In the genomic region with DNA sequence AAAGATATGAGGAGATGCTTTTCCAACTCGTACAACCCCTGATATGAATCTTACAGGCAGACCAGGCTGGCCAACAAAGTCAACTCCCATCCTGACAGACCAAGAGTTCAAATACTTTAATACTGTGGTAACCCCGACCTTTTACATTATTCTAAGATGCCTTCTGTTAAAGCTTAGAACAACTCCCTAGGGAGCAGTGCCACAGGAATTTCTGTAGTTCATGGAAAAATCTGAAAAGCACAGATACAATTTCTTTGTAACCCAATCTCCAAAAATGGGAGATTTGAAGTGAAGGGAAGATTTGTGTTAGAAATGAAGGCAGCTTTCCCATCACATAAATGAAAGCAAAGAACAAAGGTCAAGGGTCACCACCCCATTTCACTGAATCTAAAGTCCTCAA, we compare ENCODE assay signal across 12 cellular contexts.
DNase-seq lines count a peak whose midpoint lies in the region; ATAC-seq and TF ChIP-seq lines count a peak whose summit lies in the region.
"Had no signal": no experiment of that assay in that cellular context is flagged by ENCODE, and none has a peak within 500 bp of the region (broad histone marks: within the 10 kb centered on the region; RNA-seq: fewer than 3 reads in every experiment).

No MANE protein-coding gene starts in this region.

- TF ChIP-seq CTCF in brain microvascular endothelial cell (IDR thresholded peaks at IDR 0.05; ENCODE audit: low read depth, low read length, missing control alignments) (no peak), osteocyte (IDR thresholded peaks at IDR 0.05) (no peak), BE2C (IDR thresholded peaks at IDR 0.05; ENCODE audit: low read depth, low read length) (no peak)

- H3K27ac Mint-ChIP-seq in osteocyte (ENCODE audit: unreplicated experiment): peak overlapping the region; percentile 68
- H3K27ac Mint-ChIP-seq: CD4-positive, CD25-positive, alpha-beta regulatory T cell had no signal

- peak overlapping the region; percentile 54 for H3K27ac ChIP-seq in brain microvascular endothelial cell
- H3K27ac ChIP-seq: prostate gland had no signal

- in situ Hi-C loops in brain microvascular endothelial cell (cut with HindIII; ENCODE audit: low pct_ligation_motif_present, low sequenced_read_pairs): no loop called here

- H3K4me1 ChIP-seq in BE2C: peaks cover 22% of the 10 kb centered on the region
- H3K4me1 ChIP-seq: prostate gland had no signal

- no peak for ATAC-seq in GM18870 (IDR thresholded peaks at IDR 0.05; ENCODE audit: unreplicated experiment)

- no peaks in the 10 kb centered on the region for H3K9me3 Mint-ChIP-seq in osteocyte (ENCODE audit: unreplicated experiment)

- peak overlapping the region; percentile 27 for H3K4me3 Mint-ChIP-seq in osteocyte (ENCODE audit: unreplicated experiment)
- H3K4me3 Mint-ChIP-seq: CD4-positive, CD25-positive, alpha-beta regulatory T cell had no signal

- H3K4me3 ChIP-seq in brain microvascular endothelial cell (ENCODE audit: low read depth, low read length) (no peak overlapping the region), BE2C (ENCODE audit: low read depth, low read length) (no peak overlapping the region)
- H3K4me3 ChIP-seq: prostate gland had no signal

- H3K36me3 ChIP-seq in brain microvascular endothelial cell (replicated peaks) (no peaks in the 10 kb centered on the region), BE2C (no peaks in the 10 kb centered on the region)
- H3K36me3 ChIP-seq: prostate gland had no signal

- H3K36me3 Mint-ChIP-seq in osteocyte (ENCODE audit: unreplicated experiment): no peaks in the 10 kb centered on the region
- H3K36me3 Mint-ChIP-seq: CD4-positive, CD25-positive, alpha-beta regulatory T cell had no signal

- H3K27me3 ChIP-seq in brain microvascular endothelial cell (replicated peaks): no peaks in the 10 kb centered on the region
- no peaks in the 10 kb centered on the region for H3K27me3 ChIP-seq in BE2C

- peak; percentile 90 for DNase-seq in EH (ENCODE audit: low read depth)
- DNase-seq in M059J (ENCODE audit: low read depth): peak; percentile 63
- DNase-seq in brain microvascular endothelial cell: peak; percentile 60
- no peak for DNase-seq in osteocyte (ENCODE audit: extremely low spot score, unreplicated experiment)
- no peak for DNase-seq in effector CD8-positive, alpha-beta T cell (lab: John Stamatoyannopoulos, UW)
- no peak for DNase-seq in RKO (ENCODE audit: low spot score)
- no peak for DNase-seq in BE2C
- DNase-seq: activated CD4-positive, CD25-positive, alpha-beta regulatory T cell treated with anti-CD3 and anti-CD28 coated beads, Interleukin-2, amount 50 U/mL, for 72 hours; CD4-positive, CD25-positive, alpha-beta regulatory T cell had no signal

- no peaks in the 10 kb centered on the region for H3K27me3 Mint-ChIP-seq in osteocyte (ENCODE audit: unreplicated experiment)
- H3K27me3 Mint-ChIP-seq: brain; CD4-positive, CD25-positive, alpha-beta regulatory T cell had no signal

- peaks cover 65% of the 10 kb centered on the region for H3K4me1 Mint-ChIP-seq in osteocyte (ENCODE audit: unreplicated experiment)
- H3K4me1 Mint-ChIP-seq: CD4-positive, CD25-positive, alpha-beta regulatory T cell had no signal

- no peaks in the 10 kb centered on the region for H3K9me3 ChIP-seq in BE2C
- H3K9me3 ChIP-seq: prostate gland had no signal

Comparison
In these comparisons a context has a peak if more than half of its experiments do, and no peak if none do; other contexts are left out.
1. DNase-seq: peak in EH (single experiment), M059J (single experiment) and brain microvascular endothelial cell (single experiment); none in osteocyte (single experiment), effector CD8-positive, alpha-beta T cell (single experiment), RKO (single experiment) and BE2C (single experiment).